In genomic region chr7:27101188-27101905, GRCh38 we compare ENCODE assay signal across 11 cellular contexts. TPM values are rescaled to one million over a fixed set of nuclear protein-coding genes. Genes with fewer than 3 reads are reported as not detected.
DNase-seq lines count a peak whose midpoint lies in the region; ATAC-seq and TF ChIP-seq lines count a peak whose summit lies in the region.
"Had no signal": no experiment of that assay in that cellular context is flagged by ENCODE, and none has a peak within 500 bp of the region (broad histone marks: within the 10 kb centered on the region; RNA-seq: fewer than 3 reads in every experiment).

No MANE protein-coding gene starts in this region.

- no peak for ATAC-seq in CD4-positive, CD25-positive, alpha-beta regulatory T cell (ENCODE audit: low read depth in 2 of 2)
- ATAC-seq in HG03442 (IDR thresholded peaks at IDR 0.05; ENCODE audit: unreplicated experiment): no peak

- DNase-seq in CD4-positive, CD25-positive, alpha-beta regulatory T cell: no peak
- DNase-seq in adipocyte (ENCODE audit: low read depth) (no peak), fibroblast of the aortic adventitia (ENCODE audit: low read depth) (peak; percentile 71), neural crest cell (ENCODE audit: low read depth, low spot score) (no peak), NCI-H510A treated with DMSO at 0.1 percent for 48 hours (lab: John Stamatoyannopoulos, UW) (no peak), A673 (ENCODE audit: low spot score) (no peak), GF-D8 (lab: John Stamatoyannopoulos, UW) (no peak)
- DNase-seq: activated CD4-positive, CD25-positive, alpha-beta regulatory T cell; activated naive CD4-positive, alpha-beta T cell had no signal

- TF ChIP-seq CTCF in fibroblast of the aortic adventitia (IDR thresholded peaks at IDR 0.05; ENCODE audit: insufficient read depth, low read length): no peak
- TF ChIP-seq CTCF in neural crest cell (conservative IDR thresholded peaks at IDR 0.05): no peak
- TF ChIP-seq CTCF in A673 (conservative IDR thresholded peaks at IDR 0.05; ENCODE audit: low read depth, low read length): no peak

- H3K4me3 ChIP-seq in CD4-positive, CD25-positive, alpha-beta regulatory T cell (ENCODE audit: low read depth, low read length): no peak overlapping the region
- peak overlapping the region; percentile 66 for H3K4me3 ChIP-seq in adipocyte (ENCODE audit: low read length)
- peak overlapping the region; percentile 69 for H3K4me3 ChIP-seq in fibroblast of the aortic adventitia (ENCODE audit: low read depth, low read length)
- no peak overlapping the region for H3K4me3 ChIP-seq in A673 (ENCODE audit: low read depth, low read length, poor library complexity, severe bottlenecking)
- H3K4me3 ChIP-seq: BLaER1 had no signal

- BruUV-seq in A673 (replicated peaks; lab: Mats Ljungman, UMichigan): no TSS peak

- no peaks in the 10 kb centered on the region for H3K9me3 ChIP-seq in CD4-positive, CD25-positive, alpha-beta regulatory T cell (ENCODE audit: control insufficient read depth in 2 of 2, low read length in 2 of 2)
- H3K9me3 ChIP-seq in adipocyte (ENCODE audit: control insufficient read depth, low read length) (no peaks in the 10 kb centered on the region), A673 (ENCODE audit: low read depth, low read length, poor library complexity, severe bottlenecking) (no peaks in the 10 kb centered on the region)

- peaks cover 18% of the 10 kb centered on the region for H3K27me3 ChIP-seq in CD4-positive, CD25-positive, alpha-beta regulatory T cell (ENCODE audit: control insufficient read depth, insufficient read depth, low read length)
- H3K27me3 ChIP-seq in adipocyte (replicated peaks; ENCODE audit: control insufficient read depth, insufficient read depth, low read length) (no peaks in the 10 kb centered on the region), A673 (replicated peaks; ENCODE audit: insufficient read depth, low read depth, low read length, poor library complexity) (peaks cover 100% of the 10 kb centered on the region)

- H3K4me3 Mint-ChIP-seq in CD4-positive, CD25-positive, alpha-beta regulatory T cell: peak overlapping the region in 3 of 4 donors; percentile 1 to 45 (median 23)
- H3K4me3 Mint-ChIP-seq in neural crest cell: peak overlapping the region; percentile 99

- no peak overlapping the region for H3K27ac Mint-ChIP-seq in CD4-positive, CD25-positive, alpha-beta regulatory T cell
- H3K27ac Mint-ChIP-seq in neural crest cell (ENCODE audit: unreplicated experiment): peak overlapping the region; percentile 99

- peaks cover 23% of the 10 kb centered on the region for H3K4me1 ChIP-seq in CD4-positive, CD25-positive, alpha-beta regulatory T cell (ENCODE audit: control insufficient read depth, insufficient read depth, low read length, poor library complexity, severe bottlenecking)
- H3K4me1 ChIP-seq in adipocyte (ENCODE audit: control insufficient read depth, insufficient read depth, low read length) (peaks cover 65% of the 10 kb centered on the region), A673 (ENCODE audit: insufficient read depth, low read length, poor library complexity, severe bottlenecking) (peaks cover 5% of the 10 kb centered on the region)
- H3K4me1 ChIP-seq: BLaER1 had no signal

- peak overlapping the region; percentile 60 for H3K9ac ChIP-seq in adipocyte (ENCODE audit: low read length)
- H3K9ac ChIP-seq: BLaER1 had no signal

- intact Hi-C loops in A673 (cut with micrococcal nuclease; ENCODE audit: unreplicated experiment): no loop called here

- peaks cover 22% of the 10 kb centered on the region for H3K36me3 Mint-ChIP-seq in CD4-positive, CD25-positive, alpha-beta regulatory T cell
- H3K36me3 Mint-ChIP-seq in neural crest cell (ENCODE audit: low read depth): peaks cover 34% of the 10 kb centered on the region

- POLR2A ChIA-PET in A673 (lab: Charles Lee; ENCODE audit: low non-redundant PET): no interaction called here

- H3K27me3 Mint-ChIP-seq in CD4-positive, CD25-positive, alpha-beta regulatory T cell: peaks cover 72% of the 10 kb centered on the region
- peaks cover 97% of the 10 kb centered on the region for H3K27me3 Mint-ChIP-seq in neural crest cell (ENCODE audit: low read depth)

- no peaks in the 10 kb centered on the region for H3K36me3 ChIP-seq in CD4-positive, CD25-positive, alpha-beta regulatory T cell (ENCODE audit: control insufficient read depth, insufficient read depth, low read length)
- H3K36me3 ChIP-seq in adipocyte (ENCODE audit: control insufficient read depth, insufficient read depth, low read length, severe bottlenecking) (no peaks in the 10 kb centered on the region), A673 (ENCODE audit: insufficient read depth, low read length, poor library complexity, severe bottlenecking) (no peaks in the 10 kb centered on the region)
- H3K36me3 ChIP-seq: BLaER1 had no signal

- CTCF ChIA-PET in A673 (lab: Charles Lee): no interaction called here

- no peak overlapping the region for H3K27ac ChIP-seq in CD4-positive, CD25-positive, alpha-beta regulatory T cell (ENCODE audit: insufficient read depth, low read length, poor library complexity, severe bottlenecking)
- no peak overlapping the region for H3K27ac ChIP-seq in A673 (ENCODE audit: low read depth, low read length, poor library complexity, severe bottlenecking)
- H3K27ac ChIP-seq: BLaER1 had no signal

- peaks cover 8 to 50% (median 18%) of the 10 kb centered on the region in 4 donors for H3K4me1 Mint-ChIP-seq in CD4-positive, CD25-positive, alpha-beta regulatory T cell
- H3K4me1 Mint-ChIP-seq in neural crest cell: peaks cover 82% of the 10 kb centered on the region

- peaks cover 0 to 7% (median 0%) of the 10 kb centered on the region in 7 donors for H3K9me3 Mint-ChIP-seq in CD4-positive, CD25-positive, alpha-beta regulatory T cell
- no peaks in the 10 kb centered on the region for H3K9me3 Mint-ChIP-seq in neural crest cell

RNA-seq across cellular contexts. Expression of gene HOXA2, which starts 1.1 kb away (rescaled TPM):
- total RNA-seq in CD4-positive, CD25-positive, alpha-beta regulatory T cell: not detected
- polyA plus RNA-seq in CD4-positive, CD25-positive, alpha-beta regulatory T cell: under 1 TPM in 2 of 4 donors, not detected in 2; 0.11 to 0.31 TPM
- total RNA-seq in fibroblast of the aortic adventitia (ENCODE audit: low replicate concordance) (0.16 and 3.6 TPM in 2 replicates), neural crest cell (41.2 and 41.6 TPM in 2 replicates), A673 (2021) (not detected in 2 replicates)

RNA-seq across cellular contexts. Expression of gene HOXA1, which starts 5.5 kb away (rescaled TPM):
- total RNA-seq in CD4-positive, CD25-positive, alpha-beta regulatory T cell: 1.4 TPM
- polyA plus RNA-seq in CD4-positive, CD25-positive, alpha-beta regulatory T cell: 1 to 10 TPM in 1 of 4 donors, under 1 TPM in 3; 0.49 to 1.1 (median 0.68) TPM
- total RNA-seq in fibroblast of the aortic adventitia (ENCODE audit: low replicate concordance): 0.72 TPM in 1 of 2 replicates, not detected in the other
- total RNA-seq in neural crest cell: 3.5 and 3.6 TPM in 2 replicates
- total RNA-seq in A673 (2021): not detected in 2 replicates

RNA-seq across cellular contexts. Expression of gene HOXA4, which starts 29.2 kb away (rescaled TPM):
- total RNA-seq in CD4-positive, CD25-positive, alpha-beta regulatory T cell: not detected
- polyA plus RNA-seq in CD4-positive, CD25-positive, alpha-beta regulatory T cell: under 1 TPM in 2 of 4 donors, not detected in 2; 0.13 to 0.18 TPM
- total RNA-seq in fibroblast of the aortic adventitia (ENCODE audit: low replicate concordance) (0.57 and 0.99 TPM in 2 replicates), neural crest cell (0.68 and 0.96 TPM in 2 replicates), A673 (2021) (not detected in 2 replicates)

RNA-seq across cellular contexts. Expression of gene HOXA5, which starts 42.1 kb away (rescaled TPM):
- not detected for total RNA-seq in CD4-positive, CD25-positive, alpha-beta regulatory T cell
- polyA plus RNA-seq in CD4-positive, CD25-positive, alpha-beta regulatory T cell: not detected
- 0.72 and 2.4 TPM in 2 replicates for total RNA-seq in fibroblast of the aortic adventitia (ENCODE audit: low replicate concordance)
- total RNA-seq in neural crest cell: 3.2 and 4.3 TPM in 2 replicates
- not detected in 2 replicates for total RNA-seq in A673 (2021)

RNA-seq across cellular contexts. Expression of gene HOXA6, which starts 46.2 kb away (rescaled TPM):
- total RNA-seq in CD4-positive, CD25-positive, alpha-beta regulatory T cell: not detected
- not detected for polyA plus RNA-seq in CD4-positive, CD25-positive, alpha-beta regulatory T cell
- total RNA-seq in fibroblast of the aortic adventitia (ENCODE audit: low replicate concordance): not detected in 2 replicates
- 1.6 and 2.0 TPM in 2 replicates for total RNA-seq in neural crest cell
- total RNA-seq in A673 (2021): not detected in 2 replicates

Comparison
In these comparisons a context has a peak if more than half of its experiments do, and no peak if none do; other contexts are left out.
1. H3K4me3 ChIP-seq: peak in adipocyte (single experiment) and fibroblast of the aortic adventitia (single experiment); none in CD4-positive, CD25-positive, alpha-beta regulatory T cell (single experiment) and A673 (single experiment).